16 cellular contexts compared by ENCODE assay signal in genomic region chr1:36284517-36284916, GRCh38. TPM values are rescaled to one million over a fixed set of nuclear protein-coding genes. Genes with fewer than 3 reads are reported as not detected.
A peak's percentile ranks its signal among the peaks of the same experiment; 100 is the strongest.
DNase-seq lines count a peak whose midpoint lies in the region; ATAC-seq and TF ChIP-seq lines count a peak whose summit lies in the region.
"Had no signal": no experiment of that assay in that cellular context is flagged by ENCODE, and none has a peak within 500 bp of the region (broad histone marks: within the 10 kb centered on the region; RNA-seq: fewer than 3 reads in every experiment).

No MANE protein-coding gene starts in this region.

- peak overlapping the region; percentile 78 for H3K27ac ChIP-seq in cardiac muscle cell
- peak overlapping the region; percentile 73 for H3K27ac ChIP-seq in left ventricle myocardium inferior (replicated peaks)
- H3K27ac ChIP-seq in stomach = peak overlapping the region in 3 of 5 donors; percentile 11 to 57 (median 42)

- no peaks in the 10 kb centered on the region for H3K27me3 ChIP-seq in cardiac muscle cell
- no peaks in the 10 kb centered on the region for H3K27me3 ChIP-seq in left ventricle myocardium inferior (ENCODE audit: low read depth)
- no peaks in the 10 kb centered on the region for H3K27me3 ChIP-seq in stomach

- no peak for DNase-seq in cardiac muscle cell (ENCODE audit: low read depth in 1 of 2, low spot score in 1 of 2)
- DNase-seq in cardiac septum (ENCODE audit: low spot score) = no peak
- no peak for DNase-seq in activated CD8-positive, alpha-beta T cell treated with anti-CD3 and anti-CD28 coated beads for 36 hours
- DNase-seq in left ventricle myocardium inferior = no peak
- DNase-seq in stomach = no peak
- DNase-seq in CD1c-positive myeloid dendritic cell (ENCODE audit: extremely low spot score) = no peak
- DNase-seq in NCI-H524 (lab: John Stamatoyannopoulos, UW) = no peak
- no peak for DNase-seq in 8988T
- DNase-seq: activated CD4-positive, alpha-beta T cell treated with anti-CD3 and anti-CD28 coated beads, Interleukin-2, amount 50 U/mL, for 48 hours; activated naive CD4-positive, alpha-beta T cell; DMS153; MM.1S; NCI-H2081; NCI-H774 had no signal

- peak overlapping the region; percentile 14 for H3K27ac Mint-ChIP-seq in activated CD8-positive, alpha-beta T cell treated with anti-CD3 and anti-CD28 coated beads for 36 hours
- H3K27ac Mint-ChIP-seq: T-helper 2 cell treated with Interferon-gamma antibody and Interleukin-4, amounts not matched to agents 5 μg/mL and 100 μg/mL, for 36 hours had no signal

- WGBS in stomach, 5 donors = 20 to 49% (median 41%) methylated on average over 1 of the region's 1 CpG

- no peak for TF ChIP-seq POLR2A in stomach (IDR thresholded peaks at IDR 0.05)

- H3K4me1 Mint-ChIP-seq in activated CD8-positive, alpha-beta T cell treated with anti-CD3 and anti-CD28 coated beads for 36 hours (ENCODE audit: low read depth) = peaks cover 42% of the 10 kb centered on the region

- CTCF ChIA-PET in activated CD8-positive, alpha-beta T cell treated with anti-CD3 and anti-CD28 coated beads for 36 hours (lab: Charles Lee) = interaction anchor here (1.4 to 2.9 kb wide), 8 partner anchors 16 to 192 kb away, joined by 3 to 26 read pairs (median 7); no protein-coding TSS in a partner anchor

- peaks cover 38% of the 10 kb centered on the region for H3K4me1 ChIP-seq in cardiac muscle cell (ENCODE audit: low read depth)
- peaks cover 94% of the 10 kb centered on the region for H3K4me1 ChIP-seq in left ventricle myocardium inferior
- peaks cover 7 to 65% (median 46%) of the 10 kb centered on the region in 4 donors for H3K4me1 ChIP-seq in stomach
- H3K4me1 ChIP-seq: HAP-1 had no signal

- H3K9me3 Mint-ChIP-seq in activated CD8-positive, alpha-beta T cell treated with anti-CD3 and anti-CD28 coated beads for 36 hours = no peaks in the 10 kb centered on the region
- H3K9me3 Mint-ChIP-seq: T-helper 2 cell treated with Interferon-gamma antibody and Interleukin-4, amounts not matched to agents 5 μg/mL and 100 μg/mL, for 36 hours had no signal

- peaks cover 29% of the 10 kb centered on the region for H3K36me3 ChIP-seq in cardiac muscle cell
- H3K36me3 ChIP-seq in left ventricle myocardium inferior = peaks cover 59% of the 10 kb centered on the region
- H3K36me3 ChIP-seq in stomach = peaks cover 32 to 63% (median 57%) of the 10 kb centered on the region in 4 donors

- TF ChIP-seq EP300 in stomach (IDR thresholded peaks at IDR 0.05) = no peak

- no peaks in the 10 kb centered on the region for H3K27me3 Mint-ChIP-seq in activated CD8-positive, alpha-beta T cell treated with anti-CD3 and anti-CD28 coated beads for 36 hours

- TF ChIP-seq CTCF in cardiac muscle cell (IDR thresholded peaks at IDR 0.05; ENCODE audit: low read depth, low read length) (no peak), left ventricle myocardium inferior (IDR thresholded peaks at IDR 0.05; ENCODE audit: borderline replicate concordance) (no peak), stomach (IDR thresholded peaks at IDR 0.05) (no peak)
- no peak for TF ChIP-seq CTCF in activated CD8-positive, alpha-beta T cell treated with anti-CD3 and anti-CD28 coated beads for 36 hours (IDR thresholded peaks at IDR 0.05)

- no peak overlapping the region for H3K4me3 Mint-ChIP-seq in activated CD8-positive, alpha-beta T cell treated with anti-CD3 and anti-CD28 coated beads for 36 hours
- H3K4me3 Mint-ChIP-seq: T-helper 2 cell treated with Interferon-gamma antibody and Interleukin-4, amounts not matched to agents 5 μg/mL and 100 μg/mL, for 36 hours had no signal

- intact Hi-C loops in cardiac septum (cut with DNase I) = loop anchor here (2.0 to 5.0 kb wide), 3 partner anchors 47 to 136 kb away; partner anchors contain the start of genes THRAP3 and TRAPPC3
- intact Hi-C loops in activated CD8-positive, alpha-beta T cell treated with anti-CD3 and anti-CD28 coated beads for 36 hours (cut with micrococcal nuclease) = loop anchor here (10.0 kb wide), 1 partner anchor 190 kb away; no protein-coding TSS in a partner anchor
- intact Hi-C loops in left ventricle myocardium inferior (cut with micrococcal nuclease) = loop anchor here (10.0 kb wide), 3 partner anchors 60 to 190 kb away; partner anchors contain the start of genes THRAP3 and TRAPPC3
- intact Hi-C loops in stomach (cut with DNase I; ENCODE audit: low total_unique reads) = loop anchor here (10.0 kb wide), 1 partner anchor 60 kb away; the partner anchor contains the start of gene THRAP3

- H3K9me3 ChIP-seq in cardiac muscle cell (ENCODE audit: low read depth) = no peaks in the 10 kb centered on the region
- H3K9me3 ChIP-seq in left ventricle myocardium inferior (replicated peaks) = no peaks in the 10 kb centered on the region
- H3K9me3 ChIP-seq in stomach = no peaks in the 10 kb centered on the region
- H3K9me3 ChIP-seq: HAP-1 had no signal

- H3K4me3 ChIP-seq in cardiac muscle cell (no peak overlapping the region), left ventricle myocardium inferior (peak overlapping the region; percentile 4), stomach (no peak overlapping the region)
- H3K4me3 ChIP-seq: HAP-1 had no signal

- ATAC-seq in activated CD8-positive, alpha-beta T cell treated with anti-CD3 and anti-CD28 coated beads for 36 hours = no peak

- POLR2A ChIA-PET in activated CD8-positive, alpha-beta T cell treated with anti-CD3 and anti-CD28 coated beads for 36 hours (lab: Charles Lee) = no interaction called here

- peaks cover 48% of the 10 kb centered on the region for H3K36me3 Mint-ChIP-seq in activated CD8-positive, alpha-beta T cell treated with anti-CD3 and anti-CD28 coated beads for 36 hours (ENCODE audit: low read depth)

RNA-seq across cellular contexts. Expression of gene SH3D21, which starts 21.7 kb away (rescaled TPM):
- 21.5 and 44.0 TPM in 2 replicates for total RNA-seq in cardiac muscle cell
- polyA plus RNA-seq in cardiac muscle cell = 13.5 and 22.8 TPM in 2 replicates
- total RNA-seq in cardiac septum = 3.3 TPM
- 10 to 100 TPM; 17.8 to 21.0 TPM for total RNA-seq in activated CD8-positive, alpha-beta T cell treated with anti-CD3 and anti-CD28 coated beads for 36 hours
- 1.9 TPM for total RNA-seq in left ventricle myocardium inferior
- total RNA-seq in stomach = 100 to 1,000 TPM in 1 of 5 donors, 1 to 10 TPM in 3, not detected in 1; 3.5 to 120 (median 6.5) TPM
- polyA plus RNA-seq in stomach = 1 to 10 TPM in 2 of 3 donors, under 1 TPM in 1; 0.76 to 2.7 (median 1.8) TPM

RNA-seq across cellular contexts. Expression of gene EVA1B, which starts 38.9 kb away (rescaled TPM):
- total RNA-seq in cardiac muscle cell (26.6 and 40.4 TPM in 2 replicates), cardiac septum (11.3 TPM), left ventricle myocardium inferior (10.6 TPM), stomach (10 to 100 TPM in 3 of 5 donors, 1 to 10 TPM in 1, not detected in 1; 8.3 to 67.2 (median 44.0) TPM)
- polyA plus RNA-seq in cardiac muscle cell (23.6 and 24.5 TPM in 2 replicates), stomach (10 to 100 TPM; 29.0 to 35.0 (median 29.8) TPM)
- 1 to 10 TPM; 5.8 to 6.5 TPM for total RNA-seq in activated CD8-positive, alpha-beta T cell treated with anti-CD3 and anti-CD28 coated beads for 36 hours
